1 cellular context compared by ENCODE assay signal in the genomic region with DNA sequence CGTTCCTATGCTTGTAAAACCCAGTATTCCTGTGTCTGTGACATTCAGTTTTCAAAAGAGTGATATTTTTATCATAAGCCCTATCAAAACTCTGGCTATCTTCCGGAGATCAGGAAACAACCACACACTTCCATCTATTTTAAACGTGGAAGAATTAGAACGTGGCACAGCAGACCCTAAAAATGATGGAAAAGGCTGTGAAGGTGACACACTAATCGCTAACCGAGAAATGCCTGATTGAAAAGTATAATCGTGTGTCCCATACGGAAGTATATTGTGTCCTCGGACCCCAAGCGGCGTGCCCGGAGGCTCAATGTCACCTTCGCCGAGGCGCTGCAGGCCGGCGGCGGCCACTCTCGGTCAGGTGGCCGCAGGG.
TF ChIP-seq lines count a peak whose summit lies in the region.

No MANE protein-coding gene starts in this region.

TF ChIP-seq in K562, 482 proteins besides CTCF, POLR2A, EP300 and RAD21 (continues in another document):
- TF ChIP-seq WHSC1 (IDR thresholded peaks at IDR 0.05; ENCODE audit: low read length), result no peak
- TF ChIP-seq, protein P1, sequence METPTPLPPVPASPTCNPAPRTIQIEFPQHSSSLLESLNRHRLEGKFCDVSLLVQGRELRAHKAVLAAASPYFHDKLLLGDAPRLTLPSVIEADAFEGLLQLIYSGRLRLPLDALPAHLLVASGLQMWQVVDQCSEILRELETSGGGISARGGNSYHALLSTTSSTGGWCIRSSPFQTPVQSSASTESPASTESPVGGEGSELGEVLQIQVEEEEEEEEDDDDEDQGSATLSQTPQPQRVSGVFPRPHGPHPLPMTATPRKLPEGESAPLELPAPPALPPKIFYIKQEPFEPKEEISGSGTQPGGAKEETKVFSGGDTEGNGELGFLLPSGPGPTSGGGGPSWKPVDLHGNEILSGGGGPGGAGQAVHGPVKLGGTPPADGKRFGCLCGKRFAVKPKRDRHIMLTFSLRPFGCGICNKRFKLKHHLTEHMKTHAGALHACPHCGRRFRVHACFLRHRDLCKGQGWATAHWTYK (CRISPR knock-in tag; IDR thresholded peaks at IDR 0.05), result no peak
- TF ChIP-seq, protein P2, sequence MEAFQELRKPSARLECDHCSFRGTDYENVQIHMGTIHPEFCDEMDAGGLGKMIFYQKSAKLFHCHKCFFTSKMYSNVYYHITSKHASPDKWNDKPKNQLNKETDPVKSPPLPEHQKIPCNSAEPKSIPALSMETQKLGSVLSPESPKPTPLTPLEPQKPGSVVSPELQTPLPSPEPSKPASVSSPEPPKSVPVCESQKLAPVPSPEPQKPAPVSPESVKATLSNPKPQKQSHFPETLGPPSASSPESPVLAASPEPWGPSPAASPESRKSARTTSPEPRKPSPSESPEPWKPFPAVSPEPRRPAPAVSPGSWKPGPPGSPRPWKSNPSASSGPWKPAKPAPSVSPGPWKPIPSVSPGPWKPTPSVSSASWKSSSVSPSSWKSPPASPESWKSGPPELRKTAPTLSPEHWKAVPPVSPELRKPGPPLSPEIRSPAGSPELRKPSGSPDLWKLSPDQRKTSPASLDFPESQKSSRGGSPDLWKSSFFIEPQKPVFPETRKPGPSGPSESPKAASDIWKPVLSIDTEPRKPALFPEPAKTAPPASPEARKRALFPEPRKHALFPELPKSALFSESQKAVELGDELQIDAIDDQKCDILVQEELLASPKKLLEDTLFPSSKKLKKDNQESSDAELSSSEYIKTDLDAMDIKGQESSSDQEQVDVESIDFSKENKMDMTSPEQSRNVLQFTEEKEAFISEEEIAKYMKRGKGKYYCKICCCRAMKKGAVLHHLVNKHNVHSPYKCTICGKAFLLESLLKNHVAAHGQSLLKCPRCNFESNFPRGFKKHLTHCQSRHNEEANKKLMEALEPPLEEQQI (IDR thresholded peaks at IDR 0.05), result no peak
- TF ChIP-seq MAFK (IDR thresholded peaks at IDR 0.05; ENCODE audit: low read length), result no peak
- TF ChIP-seq, protein P3, sequence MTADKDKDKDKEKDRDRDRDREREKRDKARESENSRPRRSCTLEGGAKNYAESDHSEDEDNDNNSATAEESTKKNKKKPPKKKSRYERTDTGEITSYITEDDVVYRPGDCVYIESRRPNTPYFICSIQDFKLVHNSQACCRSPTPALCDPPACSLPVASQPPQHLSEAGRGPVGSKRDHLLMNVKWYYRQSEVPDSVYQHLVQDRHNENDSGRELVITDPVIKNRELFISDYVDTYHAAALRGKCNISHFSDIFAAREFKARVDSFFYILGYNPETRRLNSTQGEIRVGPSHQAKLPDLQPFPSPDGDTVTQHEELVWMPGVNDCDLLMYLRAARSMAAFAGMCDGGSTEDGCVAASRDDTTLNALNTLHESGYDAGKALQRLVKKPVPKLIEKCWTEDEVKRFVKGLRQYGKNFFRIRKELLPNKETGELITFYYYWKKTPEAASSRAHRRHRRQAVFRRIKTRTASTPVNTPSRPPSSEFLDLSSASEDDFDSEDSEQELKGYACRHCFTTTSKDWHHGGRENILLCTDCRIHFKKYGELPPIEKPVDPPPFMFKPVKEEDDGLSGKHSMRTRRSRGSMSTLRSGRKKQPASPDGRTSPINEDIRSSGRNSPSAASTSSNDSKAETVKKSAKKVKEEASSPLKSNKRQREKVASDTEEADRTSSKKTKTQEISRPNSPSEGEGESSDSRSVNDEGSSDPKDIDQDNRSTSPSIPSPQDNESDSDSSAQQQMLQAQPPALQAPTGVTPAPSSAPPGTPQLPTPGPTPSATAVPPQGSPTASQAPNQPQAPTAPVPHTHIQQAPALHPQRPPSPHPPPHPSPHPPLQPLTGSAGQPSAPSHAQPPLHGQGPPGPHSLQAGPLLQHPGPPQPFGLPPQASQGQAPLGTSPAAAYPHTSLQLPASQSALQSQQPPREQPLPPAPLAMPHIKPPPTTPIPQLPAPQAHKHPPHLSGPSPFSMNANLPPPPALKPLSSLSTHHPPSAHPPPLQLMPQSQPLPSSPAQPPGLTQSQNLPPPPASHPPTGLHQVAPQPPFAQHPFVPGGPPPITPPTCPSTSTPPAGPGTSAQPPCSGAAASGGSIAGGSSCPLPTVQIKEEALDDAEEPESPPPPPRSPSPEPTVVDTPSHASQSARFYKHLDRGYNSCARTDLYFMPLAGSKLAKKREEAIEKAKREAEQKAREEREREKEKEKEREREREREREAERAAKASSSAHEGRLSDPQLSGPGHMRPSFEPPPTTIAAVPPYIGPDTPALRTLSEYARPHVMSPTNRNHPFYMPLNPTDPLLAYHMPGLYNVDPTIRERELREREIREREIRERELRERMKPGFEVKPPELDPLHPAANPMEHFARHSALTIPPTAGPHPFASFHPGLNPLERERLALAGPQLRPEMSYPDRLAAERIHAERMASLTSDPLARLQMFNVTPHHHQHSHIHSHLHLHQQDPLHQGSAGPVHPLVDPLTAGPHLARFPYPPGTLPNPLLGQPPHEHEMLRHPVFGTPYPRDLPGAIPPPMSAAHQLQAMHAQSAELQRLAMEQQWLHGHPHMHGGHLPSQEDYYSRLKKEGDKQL (CRISPR knock-in tag; IDR thresholded peaks at IDR 0.05; ENCODE audit: borderline replicate concordance), result no peak
- no peak for TF ChIP-seq ARNT (IDR thresholded peaks at IDR 0.05)
- TF ChIP-seq ZNF57 (CRISPR knock-in tag; IDR thresholded peaks at IDR 0.05), result no peak
- TF ChIP-seq, protein P4, sequence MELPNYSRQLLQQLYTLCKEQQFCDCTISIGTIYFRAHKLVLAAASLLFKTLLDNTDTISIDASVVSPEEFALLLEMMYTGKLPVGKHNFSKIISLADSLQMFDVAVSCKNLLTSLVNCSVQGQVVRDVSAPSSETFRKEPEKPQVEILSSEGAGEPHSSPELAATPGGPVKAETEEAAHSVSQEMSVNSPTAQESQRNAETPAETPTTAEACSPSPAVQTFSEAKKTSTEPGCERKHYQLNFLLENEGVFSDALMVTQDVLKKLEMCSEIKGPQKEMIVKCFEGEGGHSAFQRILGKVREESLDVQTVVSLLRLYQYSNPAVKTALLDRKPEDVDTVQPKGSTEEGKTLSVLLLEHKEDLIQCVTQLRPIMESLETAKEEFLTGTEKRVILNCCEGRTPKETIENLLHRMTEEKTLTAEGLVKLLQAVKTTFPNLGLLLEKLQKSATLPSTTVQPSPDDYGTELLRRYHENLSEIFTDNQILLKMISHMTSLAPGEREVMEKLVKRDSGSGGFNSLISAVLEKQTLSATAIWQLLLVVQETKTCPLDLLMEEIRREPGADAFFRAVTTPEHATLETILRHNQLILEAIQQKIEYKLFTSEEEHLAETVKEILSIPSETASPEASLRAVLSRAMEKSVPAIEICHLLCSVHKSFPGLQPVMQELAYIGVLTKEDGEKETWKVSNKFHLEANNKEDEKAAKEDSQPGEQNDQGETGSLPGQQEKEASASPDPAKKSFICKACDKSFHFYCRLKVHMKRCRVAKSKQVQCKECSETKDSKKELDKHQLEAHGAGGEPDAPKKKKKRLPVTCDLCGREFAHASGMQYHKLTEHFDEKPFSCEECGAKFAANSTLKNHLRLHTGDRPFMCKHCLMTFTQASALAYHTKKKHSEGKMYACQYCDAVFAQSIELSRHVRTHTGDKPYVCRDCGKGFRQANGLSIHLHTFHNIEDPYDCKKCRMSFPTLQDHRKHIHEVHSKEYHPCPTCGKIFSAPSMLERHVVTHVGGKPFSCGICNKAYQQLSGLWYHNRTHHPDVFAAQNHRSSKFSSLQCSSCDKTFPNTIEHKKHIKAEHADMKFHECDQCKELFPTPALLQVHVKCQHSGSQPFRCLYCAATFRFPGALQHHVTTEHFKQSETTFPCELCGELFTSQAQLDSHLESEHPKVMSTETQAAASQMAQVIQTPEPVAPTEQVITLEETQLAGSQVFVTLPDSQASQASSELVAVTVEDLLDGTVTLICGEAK (IDR thresholded peaks at IDR 0.05), result 0 out of 2 replicates have a peak, but pooled peaks have one; percentile 35
- TF ChIP-seq, protein P4 (CRISPR knock-in tag; IDR thresholded peaks at IDR 0.05), result no peak
- TF ChIP-seq SPI1 (IDR thresholded peaks at IDR 0.05; ENCODE audit: borderline replicate concordance, low read depth, low read length), result no peak
- TF ChIP-seq SAFB (IDR thresholded peaks at IDR 0.05; ENCODE audit: borderline replicate concordance, low read depth, low read length), result no peak
- TF ChIP-seq, protein P5, sequence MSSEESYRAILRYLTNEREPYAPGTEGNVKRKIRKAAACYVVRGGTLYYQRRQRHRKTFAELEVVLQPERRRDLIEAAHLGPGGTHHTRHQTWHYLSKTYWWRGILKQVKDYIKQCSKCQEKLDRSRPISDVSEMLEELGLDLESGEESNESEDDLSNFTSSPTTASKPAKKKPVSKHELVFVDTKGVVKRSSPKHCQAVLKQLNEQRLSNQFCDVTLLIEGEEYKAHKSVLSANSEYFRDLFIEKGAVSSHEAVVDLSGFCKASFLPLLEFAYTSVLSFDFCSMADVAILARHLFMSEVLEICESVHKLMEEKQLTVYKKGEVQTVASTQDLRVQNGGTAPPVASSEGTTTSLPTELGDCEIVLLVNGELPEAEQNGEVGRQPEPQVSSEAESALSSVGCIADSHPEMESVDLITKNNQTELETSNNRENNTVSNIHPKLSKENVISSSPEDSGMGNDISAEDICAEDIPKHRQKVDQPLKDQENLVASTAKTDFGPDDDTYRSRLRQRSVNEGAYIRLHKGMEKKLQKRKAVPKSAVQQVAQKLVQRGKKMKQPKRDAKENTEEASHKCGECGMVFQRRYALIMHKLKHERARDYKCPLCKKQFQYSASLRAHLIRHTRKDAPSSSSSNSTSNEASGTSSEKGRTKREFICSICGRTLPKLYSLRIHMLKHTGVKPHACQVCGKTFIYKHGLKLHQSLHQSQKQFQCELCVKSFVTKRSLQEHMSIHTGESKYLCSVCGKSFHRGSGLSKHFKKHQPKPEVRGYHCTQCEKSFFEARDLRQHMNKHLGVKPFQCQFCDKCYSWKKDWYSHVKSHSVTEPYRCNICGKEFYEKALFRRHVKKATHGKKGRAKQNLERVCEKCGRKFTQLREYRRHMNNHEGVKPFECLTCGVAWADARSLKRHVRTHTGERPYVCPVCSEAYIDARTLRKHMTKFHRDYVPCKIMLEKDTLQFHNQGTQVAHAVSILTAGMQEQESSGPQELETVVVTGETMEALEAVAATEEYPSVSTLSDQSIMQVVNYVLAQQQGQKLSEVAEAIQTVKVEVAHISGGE (CRISPR knock-in tag; IDR thresholded peaks at IDR 0.05), result no peak
